ENCODE assay signal across 33 cellular contexts in genomic region chr12:67400742-67401141, GRCh38.
DNase-seq lines count a peak whose midpoint lies in the region; ATAC-seq and TF ChIP-seq lines count a peak whose summit lies in the region.
"Had no signal": no experiment of that assay in that cellular context is flagged by ENCODE, and none has a peak within 500 bp of the region (broad histone marks: within the 10 kb centered on the region; RNA-seq: fewer than 3 reads in every experiment).

No MANE protein-coding gene starts in this region.

- no peaks in the 10 kb centered on the region for H3F3A ChIP-seq in neural progenitor cell (ENCODE audit: low read depth)

- peak overlapping the region; percentile 24 for H2AFZ ChIP-seq in neural progenitor cell (replicated peaks)

- no peak for TF ChIP-seq CTCF in neural progenitor cell (IDR thresholded peaks at IDR 0.05)
- TF ChIP-seq CTCF in psoas muscle (IDR thresholded peaks at IDR 0.05), result no peak

- H3K27me3 Mint-ChIP-seq in neural progenitor cell (ENCODE audit: insufficient read depth, low read depth), result no peaks in the 10 kb centered on the region
- H3K27me3 Mint-ChIP-seq: CD4-positive, alpha-beta T cell; CD4-positive, CD25-positive, alpha-beta regulatory T cell had no signal

- peaks cover 8% of the 10 kb centered on the region for H3K4me1 ChIP-seq in neural progenitor cell
- peaks cover 2% of the 10 kb centered on the region for H3K4me1 ChIP-seq in psoas muscle
- H3K4me1 ChIP-seq: A549, BE2C, Caco-2 had no signal

- H3K36me3 Mint-ChIP-seq in neural progenitor cell, result no peaks in the 10 kb centered on the region
- H3K36me3 Mint-ChIP-seq: CD14-positive monocyte; CD4-positive, alpha-beta memory T cell; CD4-positive, CD25-positive, alpha-beta regulatory T cell had no signal

- H3K9me3 ChIP-seq in neural progenitor cell (ENCODE audit: low read depth) (no peaks in the 10 kb centered on the region), psoas muscle (no peaks in the 10 kb centered on the region)
- H3K9me3 ChIP-seq: BE2C, Caco-2 had no signal

- H3K9me3 Mint-ChIP-seq in neural progenitor cell, result peaks cover 6% of the 10 kb centered on the region
- H3K9me3 Mint-ChIP-seq: CD4-positive, alpha-beta T cell had no signal

- H3K27me3 ChIP-seq in neural progenitor cell, result no peaks in the 10 kb centered on the region
- H3K27me3 ChIP-seq in psoas muscle (ENCODE audit: insufficient read depth in 3 of 3, low read length in 2 of 3), result no peaks in the 10 kb centered on the region
- H3K27me3 ChIP-seq: BE2C; BLaER1; BLaER1 treated with 17β-estradiol and CSF1 and Interleukin-3, amounts not matched to agents 10 nM and 100 nM had no signal

- no peak overlapping the region for H3K9ac ChIP-seq in neural progenitor cell
- H3K9ac ChIP-seq: BLaER1; BLaER1 treated with 17β-estradiol and CSF1 and Interleukin-3, amounts not matched to agents 10 nM and 100 nM had no signal

- intact Hi-C loops in psoas muscle (cut with DNase I), result no loop called here

- no peak overlapping the region for H3K4me3 ChIP-seq in neural progenitor cell
- peak overlapping the region; percentile 60 for H3K4me3 ChIP-seq in psoas muscle
- H3K4me3 ChIP-seq: A549; BLaER1; BLaER1 treated with 17β-estradiol and CSF1 and Interleukin-3, amounts not matched to agents 10 nM and 100 nM had no signal

- no peaks in the 10 kb centered on the region for H4K20me1 ChIP-seq in neural progenitor cell (ENCODE audit: low read depth)
- H4K20me1 ChIP-seq: BLaER1; BLaER1 treated with 17β-estradiol and CSF1 and Interleukin-3, amounts not matched to agents 10 nM and 100 nM had no signal

- DNase-seq in SK-N-DZ (ENCODE audit: low spot score), result peak; percentile 84
- no peak for DNase-seq in neural progenitor cell (ENCODE audit: low spot score)
- DNase-seq in psoas muscle, result no peak
- DNase-seq in NCI-H1436 (lab: John Stamatoyannopoulos, UW), result no peak
- DNase-seq in hippocampal formation (lab: John Stamatoyannopoulos, UW), result no peak
- DNase-seq: 8988T; ACHN; AML-193; BE2C; C1 segment of cervical spinal cord; Caco-2; Calu3; CD4-positive, alpha-beta memory T cell; CD4-positive, alpha-beta T cell; CD4-positive, CD25-positive, alpha-beta regulatory T cell; CD8-positive, alpha-beta memory T cell; CD8-positive, alpha-beta T cell; COR-L47; DMS 273 treated with DMSO at 0.1 percent for 48 hours; DMS153; DMS53; DMS79; DMS79 treated with DMSO at 0.1 percent for 48 hours; DND-41; EL had no signal

- H3K27ac ChIP-seq in neural progenitor cell, result no peak overlapping the region
- H3K27ac ChIP-seq in psoas muscle, result peak overlapping the region; percentile 67
- H3K27ac ChIP-seq: 22Rv1; A549; BLaER1; BLaER1 treated with 17β-estradiol and CSF1 and Interleukin-3, amounts not matched to agents 10 nM and 100 nM; C4-2B had no signal

- no peaks in the 10 kb centered on the region for H3K4me1 Mint-ChIP-seq in neural progenitor cell
- H3K4me1 Mint-ChIP-seq: B cell; CD14-positive monocyte; CD4-positive, alpha-beta memory T cell; CD4-positive, CD25-positive, alpha-beta regulatory T cell; CD8-positive, alpha-beta memory T cell had no signal

- WGBS in psoas muscle, 3 donors, result 47 to 79% (median 48%) methylated on average over 4 of the region's 4 CpGs

- ATAC-seq in psoas muscle, result peak in 3 of 4 donors; percentile 70 to 80 (median 71)
- ATAC-seq in GM19397 (IDR thresholded peaks at IDR 0.05; ENCODE audit: unreplicated experiment), result no peak
- ATAC-seq: A549; CD8-positive, alpha-beta T cell had no signal

- no peak overlapping the region for H3K27ac Mint-ChIP-seq in neural progenitor cell
- H3K27ac Mint-ChIP-seq: B cell; CD14-positive monocyte; CD4-positive, alpha-beta memory T cell; CD4-positive, alpha-beta T cell; CD4-positive, CD25-positive, alpha-beta regulatory T cell; CD8-positive, alpha-beta memory T cell; CD8-positive, alpha-beta T cell had no signal

- H3K36me3 ChIP-seq in neural progenitor cell (no peaks in the 10 kb centered on the region), psoas muscle (ENCODE audit: insufficient read depth in 1 of 2, low read depth in 1 of 2) (no peaks in the 10 kb centered on the region)
- H3K36me3 ChIP-seq: BE2C; BLaER1; BLaER1 treated with 17β-estradiol and CSF1 and Interleukin-3, amounts not matched to agents 10 nM and 100 nM had no signal

- no peak overlapping the region for H3K4me3 Mint-ChIP-seq in neural progenitor cell
- H3K4me3 Mint-ChIP-seq: B cell; CD14-positive monocyte; CD4-positive, alpha-beta memory T cell; CD4-positive, alpha-beta T cell; CD4-positive, CD25-positive, alpha-beta regulatory T cell; CD8-positive, alpha-beta memory T cell; CD8-positive, alpha-beta T cell had no signal

- H3K79me2 ChIP-seq in neural progenitor cell (ENCODE audit: low read depth), result no peaks in the 10 kb centered on the region

- no peak overlapping the region for H3K4me2 ChIP-seq in neural progenitor cell
- H3K4me2 ChIP-seq: A549; BLaER1; BLaER1 treated with 17β-estradiol and CSF1 and Interleukin-3, amounts not matched to agents 10 nM and 100 nM had no signal
